8 cellular contexts compared by ENCODE assay signal in the genomic region with DNA sequence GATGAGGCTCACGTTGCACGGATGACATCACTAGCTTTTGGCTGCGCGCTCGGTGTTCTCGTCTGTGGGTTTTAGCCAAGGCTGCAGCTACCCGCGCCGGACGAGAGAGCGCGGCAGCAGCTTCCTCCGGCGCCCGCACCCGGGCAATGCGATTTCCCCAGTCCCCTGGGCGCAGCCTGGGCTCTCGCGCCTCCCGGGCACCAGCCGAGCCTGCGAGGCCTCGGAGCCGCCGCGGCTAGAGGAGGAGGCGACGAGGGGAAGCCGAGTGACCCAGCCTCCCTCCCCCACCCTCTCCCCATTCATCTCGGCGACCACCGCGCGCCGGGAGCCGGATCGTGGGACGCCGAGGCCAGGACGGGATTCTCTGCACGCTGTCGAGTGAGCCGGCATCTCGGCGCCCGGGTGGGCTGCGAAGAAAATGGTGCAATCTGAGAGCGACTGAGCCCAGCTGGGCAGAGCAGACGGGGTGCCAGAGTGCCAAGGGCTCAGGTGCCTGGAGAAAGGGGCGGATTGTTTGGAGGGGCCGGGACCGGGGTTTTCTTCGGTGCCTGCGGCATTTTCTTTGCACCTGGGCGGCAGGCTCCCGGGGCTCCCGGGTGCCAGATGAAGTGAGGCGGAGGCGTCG. TPM values are rescaled to one million over a fixed set of nuclear protein-coding genes. Genes with fewer than 3 reads are reported as not detected.
DNase-seq lines count a peak whose midpoint lies in the region; ATAC-seq and TF ChIP-seq lines count a peak whose summit lies in the region.

No MANE protein-coding gene starts in this region.

- no peak overlapping the region for H3K27ac ChIP-seq in mucosa of rectum (ENCODE audit: low read depth in 2 of 2, low read length in 2 of 2)
- H3K27ac ChIP-seq in thymus (ENCODE audit: low read depth): no peak overlapping the region

- CTCF ChIA-PET in activated CD8-positive, alpha-beta T cell treated with anti-CD3 and anti-CD28 coated beads for 36 hours (lab: Charles Lee): interaction anchor here (1.0 to 3.1 kb wide), 3 partner anchors 62 to 461 kb away, joined by 4 to 8 read pairs (median 4); no protein-coding TSS in a partner anchor

- H3K27me3 ChIP-seq in mucosa of rectum (ENCODE audit: control insufficient read depth in 2 of 2, insufficient read depth in 2 of 2, low read length in 2 of 2): peaks cover 34 to 38% of the 10 kb centered on the region in 2 donors
- peaks cover 53% of the 10 kb centered on the region for H3K27me3 ChIP-seq in thymus (ENCODE audit: control insufficient read depth, insufficient read depth)

- H3K36me3 Mint-ChIP-seq in activated CD8-positive, alpha-beta T cell treated with anti-CD3 and anti-CD28 coated beads for 36 hours (ENCODE audit: low read depth): no peaks in the 10 kb centered on the region
- H3K36me3 Mint-ChIP-seq in CD14-positive monocyte: peaks cover 0 to 2% of the 10 kb centered on the region in 2 donors

- no peak overlapping the region for H3K9ac ChIP-seq in mucosa of rectum (ENCODE audit: low read depth in 1 of 2, low read length in 2 of 2)

- peaks cover 13% of the 10 kb centered on the region for H3K4me1 Mint-ChIP-seq in activated CD8-positive, alpha-beta T cell treated with anti-CD3 and anti-CD28 coated beads for 36 hours (ENCODE audit: low read depth)
- peaks cover 17% of the 10 kb centered on the region for H3K4me1 Mint-ChIP-seq in CD14-positive monocyte

- H3K27ac Mint-ChIP-seq in activated CD8-positive, alpha-beta T cell treated with anti-CD3 and anti-CD28 coated beads for 36 hours: no peak overlapping the region
- no peak overlapping the region for H3K27ac Mint-ChIP-seq in CD14-positive monocyte

- DNase-seq in DMS79 treated with DMSO at 0.1 percent for 48 hours (lab: John Stamatoyannopoulos, UW): peak; percentile 40
- peak; percentile 87 for DNase-seq in NCI-H1092 (lab: John Stamatoyannopoulos, UW)
- peak; percentile 46 for DNase-seq in activated CD8-positive, alpha-beta T cell treated with anti-CD3 and anti-CD28 coated beads for 36 hours
- no peak for DNase-seq in CD14-positive monocyte (ENCODE audit: low spot score)

- peak; percentile 31 for ATAC-seq in activated CD8-positive, alpha-beta T cell treated with anti-CD3 and anti-CD28 coated beads for 36 hours
- peak; percentile 74 for ATAC-seq in esophagus mucosa
- ATAC-seq in HG03039 (IDR thresholded peaks at IDR 0.05; ENCODE audit: unreplicated experiment): no peak

- peaks cover 48% of the 10 kb centered on the region for H3K27me3 Mint-ChIP-seq in activated CD8-positive, alpha-beta T cell treated with anti-CD3 and anti-CD28 coated beads for 36 hours
- H3K27me3 Mint-ChIP-seq in CD14-positive monocyte (ENCODE audit: low read depth in 3 of 3): peaks cover 46 to 68% (median 53%) of the 10 kb centered on the region in 3 donors

- intact Hi-C loops in activated CD8-positive, alpha-beta T cell treated with anti-CD3 and anti-CD28 coated beads for 36 hours (cut with micrococcal nuclease): no loop called here
- intact Hi-C loops in CD14-positive monocyte (cut with micrococcal nuclease): no loop called here

- peak overlapping the region; percentile 42 to 56 for H3K4me3 ChIP-seq in mucosa of rectum (ENCODE audit: low read length in 2 of 2)
- peak overlapping the region; percentile 1 for H3K4me3 ChIP-seq in thymus (ENCODE audit: low read length)

- H3K4me1 ChIP-seq in mucosa of rectum (ENCODE audit: control insufficient read depth in 2 of 2, insufficient read depth in 2 of 2, low read length in 2 of 2): peaks cover 4 to 11% of the 10 kb centered on the region in 2 donors
- H3K4me1 ChIP-seq in thymus (ENCODE audit: control insufficient read depth, insufficient read depth, low read length): no peaks in the 10 kb centered on the region

- POLR2A ChIA-PET in activated CD8-positive, alpha-beta T cell treated with anti-CD3 and anti-CD28 coated beads for 36 hours (lab: Charles Lee): interaction anchor here (1.2 kb wide), 1 partner anchor 261 kb away, joined by 3 read pairs; no protein-coding TSS in a partner anchor

- H3K36me3 ChIP-seq in mucosa of rectum (ENCODE audit: control insufficient read depth in 2 of 2, insufficient read depth in 2 of 2, low read length in 2 of 2): no peaks in the 10 kb centered on the region
- H3K36me3 ChIP-seq in thymus (ENCODE audit: control insufficient read depth, insufficient read depth): no peaks in the 10 kb centered on the region

- H3K9me3 Mint-ChIP-seq in activated CD8-positive, alpha-beta T cell treated with anti-CD3 and anti-CD28 coated beads for 36 hours: no peaks in the 10 kb centered on the region
- peaks cover 0 to 23% (median 7%) of the 10 kb centered on the region in 7 donors for H3K9me3 Mint-ChIP-seq in CD14-positive monocyte

- WGBS in thymus: 1% methylated on average over 61 of the region's 61 CpGs

- peak overlapping the region; percentile 61 for H3K4me3 Mint-ChIP-seq in activated CD8-positive, alpha-beta T cell treated with anti-CD3 and anti-CD28 coated beads for 36 hours
- H3K4me3 Mint-ChIP-seq in CD14-positive monocyte: peak overlapping the region in 1 of 2 donors; percentile 86

- TF ChIP-seq CTCF in activated CD8-positive, alpha-beta T cell treated with anti-CD3 and anti-CD28 coated beads for 36 hours (IDR thresholded peaks at IDR 0.05): no peak
- TF ChIP-seq CTCF in CD14-positive monocyte (IDR thresholded peaks at IDR 0.05): no peak

- H3K9me3 ChIP-seq in mucosa of rectum (ENCODE audit: control insufficient read depth in 2 of 2, low read length in 2 of 2) (no peaks in the 10 kb centered on the region), thymus (ENCODE audit: control insufficient read depth) (no peaks in the 10 kb centered on the region)

RNA-seq across cellular contexts. Expression of a gene that starts 1.2 kb away (rescaled TPM):
- 1 to 10 TPM in 1 of 2 experiments, under 1 TPM in 1; 0.34 to 1.1 TPM for total RNA-seq in activated CD8-positive, alpha-beta T cell treated with anti-CD3 and anti-CD28 coated beads for 36 hours
- 4.0 TPM for total RNA-seq in esophagus mucosa
- polyA plus RNA-seq in thymus (0.68 TPM), CD14-positive monocyte (not detected)

RNA-seq across cellular contexts. Expression of a gene that starts 57.9 kb away (rescaled TPM):
- 100 to 1,000 TPM in 1 of 2 experiments, 10 to 100 TPM in 1; 95.5 to 101 TPM for total RNA-seq in activated CD8-positive, alpha-beta T cell treated with anti-CD3 and anti-CD28 coated beads for 36 hours
- total RNA-seq in esophagus mucosa: 54.1 TPM
- polyA plus RNA-seq in thymus (89.6 TPM), CD14-positive monocyte (10 to 100 TPM; 45.0 to 52.7 TPM)
